In genomic region chr1:68045511-68046180, GRCh38 we compare ENCODE assay signal across 10 cellular contexts. TPM values are rescaled to one million over a fixed set of nuclear protein-coding genes. Genes with fewer than 3 reads are reported as not detected.
"Had no signal": no experiment of that assay in that cellular context is flagged by ENCODE, and none has a peak within 500 bp of the region (broad histone marks: within the 10 kb centered on the region; RNA-seq: fewer than 3 reads in every experiment).

No MANE protein-coding gene starts in this region.

- H3K4me1 ChIP-seq: HAP-1 had no signal

- FAIRE-seq: HepG2 had no signal

- H3K36me3 ChIP-seq: HAP-1 had no signal

- H3K9me3 ChIP-seq: HAP-1 had no signal

- H3K27ac Mint-ChIP-seq: HFFc6, IgD-negative memory B cell had no signal

- H3K27ac ChIP-seq: GM23248, HL-60 had no signal

- H3K36me3 Mint-ChIP-seq: IgD-negative memory B cell had no signal

- H3K4me3 Mint-ChIP-seq: HFFc6, IgD-negative memory B cell had no signal

- DNase-seq: GM23248, GOT3, H7, HFFc6, KG1 had no signal

- ATAC-seq: HCT116, HepG2 had no signal

- H3K4me3 ChIP-seq: GM23248, HAP-1 had no signal

- H3K4me1 Mint-ChIP-seq: IgD-negative memory B cell had no signal

- H3K9me3 Mint-ChIP-seq: HFFc6 had no signal

RNA-seq across cellular contexts. Expression of gene DIRAS3, which starts 4.8 kb away (rescaled TPM):
- total RNA-seq: HepG2 had no signal
- polyA plus RNA-seq: HepG2, IgD-negative memory B cell had no signal
